ENCODE assay signal across 11 cellular contexts in the genomic region with DNA sequence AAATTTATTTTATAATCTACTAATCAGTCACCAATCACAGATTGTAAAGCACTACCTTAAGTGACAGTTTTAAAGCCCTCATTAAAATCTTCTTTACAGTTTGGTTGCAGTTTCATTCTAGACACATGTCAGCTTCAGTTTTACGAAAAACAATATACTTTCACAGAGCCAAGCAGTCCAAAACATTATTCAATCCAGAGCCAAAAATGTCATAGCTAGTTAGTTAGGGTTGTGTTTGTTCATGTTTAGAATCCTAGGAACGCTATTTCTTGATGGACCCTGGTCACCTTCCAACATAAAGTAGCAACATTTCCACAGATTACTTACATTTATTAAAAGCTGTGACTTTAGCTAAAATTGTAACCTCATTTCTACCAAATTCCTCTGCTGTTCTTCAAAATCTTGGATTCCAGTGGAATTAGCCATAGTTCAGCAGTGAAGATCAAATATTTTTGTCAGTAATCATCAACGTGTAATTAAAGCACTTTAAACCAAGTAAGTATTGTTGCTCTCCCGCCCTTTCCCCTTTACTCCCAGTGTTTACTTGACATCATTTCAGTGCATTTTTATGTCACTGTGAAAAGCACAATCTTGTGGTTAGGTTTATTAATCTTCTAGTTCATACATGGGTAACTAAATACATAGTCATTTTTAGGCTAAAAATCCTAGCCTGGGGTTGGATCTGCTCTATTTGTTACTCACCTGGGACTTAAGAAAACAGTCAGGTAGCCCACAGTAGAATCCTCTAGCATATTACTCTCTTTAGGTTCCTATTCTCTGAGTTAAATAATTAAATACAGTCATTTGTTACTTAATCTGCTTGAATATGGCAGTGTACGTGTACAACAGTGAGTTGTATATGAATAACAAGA.
A peak's percentile ranks its signal among the peaks of the same experiment; 100 is the strongest.
DNase-seq lines count a peak whose midpoint lies in the region; ATAC-seq lines count a peak whose summit lies in the region.
"Had no signal": no experiment of that assay in that cellular context is flagged by ENCODE, and none has a peak within 500 bp of the region (broad histone marks: within the 10 kb centered on the region; RNA-seq: fewer than 3 reads in every experiment).

No MANE protein-coding gene starts in this region.

- POLR2A ChIA-PET in naive thymus-derived CD8-positive, alpha-beta T cell (lab: Charles Lee) = no interaction called here

- no peaks in the 10 kb centered on the region for H3K27me3 Mint-ChIP-seq in naive thymus-derived CD8-positive, alpha-beta T cell

- H3K4me1 Mint-ChIP-seq in naive thymus-derived CD8-positive, alpha-beta T cell = peaks cover 25 to 74% (median 61%) of the 10 kb centered on the region in 4 donors

- H3K27ac Mint-ChIP-seq in naive thymus-derived CD8-positive, alpha-beta T cell = peak overlapping the region in 6 of 10 donors; percentile 2 to 80 (median 28)

- DNase-seq in EH (ENCODE audit: low read depth) (peak; percentile 93), NCI-H226 (peak; percentile 28), dermis blood vessel endothelial cell (peak; percentile 4), NCI-H748 treated with DMSO at 0.1 percent for 48 hours (lab: John Stamatoyannopoulos, UW) (no peak), hypothalamus (lab: John Stamatoyannopoulos, UW) (no peak), pons (ENCODE audit: low spot score) (no peak)
- DNase-seq in naive thymus-derived CD8-positive, alpha-beta T cell = no peak
- DNase-seq: DMS53, NCI-H1105 treated with DMSO at 0.1 percent for 48 hours, ovary had no signal

- H3K9me3 Mint-ChIP-seq in naive thymus-derived CD8-positive, alpha-beta T cell = no peaks in the 10 kb centered on the region

- no peak for ATAC-seq in naive thymus-derived CD8-positive, alpha-beta T cell
- ATAC-seq in GM21367 (IDR thresholded peaks at IDR 0.05; ENCODE audit: unreplicated experiment) = no peak

- peak overlapping the region in 1 of 10 donors; percentile 12 for H3K4me3 Mint-ChIP-seq in naive thymus-derived CD8-positive, alpha-beta T cell

- peaks cover 0 to 24% (median 0%) of the 10 kb centered on the region in 3 donors for H3K36me3 Mint-ChIP-seq in naive thymus-derived CD8-positive, alpha-beta T cell

Comparison
In these comparisons a context has a peak if more than half of its experiments do, and no peak if none do; other contexts are left out.
1. DNase-seq: peak in EH (single experiment), NCI-H226 (single experiment) and dermis blood vessel endothelial cell (single experiment); none in naive thymus-derived CD8-positive, alpha-beta T cell (0 of 10), NCI-H748 treated with DMSO at 0.1 percent for 48 hours (single experiment), hypothalamus (0 of 51) and pons (single experiment).